ENCODE assay signal across 7 cellular contexts in the genomic region with DNA sequence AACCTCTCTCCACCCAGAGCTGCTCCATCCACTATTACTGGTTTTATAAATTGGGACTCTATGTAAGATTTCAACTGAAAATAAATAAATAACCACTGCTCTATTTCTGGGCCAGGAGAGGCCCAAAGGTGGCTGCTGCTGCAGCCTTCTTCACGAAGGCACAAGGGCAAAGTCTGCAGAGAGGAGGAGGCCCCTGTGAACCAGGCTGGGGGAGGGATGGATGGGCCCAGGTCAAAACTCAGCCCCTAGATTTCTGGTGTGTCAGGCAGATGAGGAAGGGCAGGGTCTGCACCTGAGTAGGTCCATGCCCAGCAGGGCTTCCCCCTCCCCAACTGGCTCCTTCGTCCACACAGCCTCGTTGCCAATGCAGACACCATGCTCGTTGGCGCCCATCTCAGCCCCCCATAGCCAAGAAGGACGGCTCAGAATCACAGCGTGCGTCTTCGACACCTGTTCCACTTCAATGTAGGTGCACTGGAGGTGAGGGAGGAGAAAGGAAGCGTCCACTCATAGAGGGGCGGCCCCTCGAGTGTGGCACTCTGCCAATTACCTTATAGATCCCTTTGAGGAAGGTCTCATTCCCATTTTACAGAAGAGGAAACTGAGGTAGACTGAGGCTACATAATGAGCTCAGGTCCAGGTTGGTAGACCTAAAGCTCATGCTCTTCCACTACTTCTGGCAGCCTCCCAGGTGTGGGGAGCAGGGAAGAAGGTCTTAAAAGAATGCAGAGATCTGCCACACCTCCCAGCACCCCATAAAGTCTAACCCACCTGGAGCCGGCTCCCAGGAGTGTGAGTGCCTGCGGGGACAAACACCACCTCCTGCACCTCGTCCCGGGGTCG. TPM values are rescaled to one million over a fixed set of nuclear protein-coding genes. Genes with fewer than 3 reads are reported as not detected.
DNase-seq lines count a peak whose midpoint lies in the region; ATAC-seq and TF ChIP-seq lines count a peak whose summit lies in the region.

No MANE protein-coding gene starts in this region.

- DNase-seq in HAP-1 (ENCODE audit: low spot score in 2 of 2) (no peak), RKO (ENCODE audit: low spot score) (no peak), SHP77 (lab: John Stamatoyannopoulos, UW) (no peak)

- in situ Hi-C loops in HAP-1 (cut with MboI; ENCODE audit: low sequenced_read_pairs), result loop anchor here (5.0 kb wide), 2 partner anchors 52 to 177 kb away; no protein-coding TSS in a partner anchor

- no peak for TF ChIP-seq EP300 in gastroesophageal sphincter (IDR thresholded peaks at IDR 0.05)

- TF ChIP-seq CTCF in SU-DHL-6 (IDR thresholded peaks at IDR 0.05; ENCODE audit: insufficient read depth, low read length, poor library complexity, severe bottlenecking), result no peak
- TF ChIP-seq CTCF in gastroesophageal sphincter (IDR thresholded peaks at IDR 0.05), result no peak

- H2AFZ ChIP-seq in SU-DHL-6 (ENCODE audit: low read depth, low read length, severe bottlenecking), result peak overlapping the region; percentile 87

- peak overlapping the region; percentile 62 for H3K4me2 ChIP-seq in SU-DHL-6 (ENCODE audit: low read depth, low read length, poor library complexity, severe bottlenecking)

- H3K9me3 ChIP-seq in HAP-1, result no peaks in the 10 kb centered on the region
- no peaks in the 10 kb centered on the region for H3K9me3 ChIP-seq in SU-DHL-6 (ENCODE audit: insufficient read depth, low read length)
- H3K9me3 ChIP-seq in gastroesophageal sphincter, result no peaks in the 10 kb centered on the region
- no peaks in the 10 kb centered on the region for H3K9me3 ChIP-seq in skeletal muscle tissue (ENCODE audit: control insufficient read depth in 3 of 3, low read length in 3 of 3)

- H3K9ac ChIP-seq in SU-DHL-6 (ENCODE audit: low read length) (peak overlapping the region; percentile 69), skeletal muscle tissue (ENCODE audit: low read depth in 1 of 3, low read length in 3 of 3) (peak overlapping the region; percentile 86 to 95 (median 89))

- no peaks in the 10 kb centered on the region for H3K36me3 ChIP-seq in HAP-1 (replicated peaks)
- H3K36me3 ChIP-seq in SU-DHL-6 (ENCODE audit: low read length), result no peaks in the 10 kb centered on the region
- peaks cover 0 to 39% of the 10 kb centered on the region in 2 donors for H3K36me3 ChIP-seq in gastroesophageal sphincter
- H3K36me3 ChIP-seq in skeletal muscle tissue (ENCODE audit: control insufficient read depth in 3 of 3, insufficient read depth in 3 of 3, low read length in 3 of 3), result peaks cover 18 to 29% (median 22%) of the 10 kb centered on the region in 3 donors

- H3K4me3 ChIP-seq in HAP-1 (peak overlapping the region; percentile 56), SU-DHL-6 (ENCODE audit: insufficient read depth, low read length, poor library complexity, severe bottlenecking) (peak overlapping the region; percentile 69), gastroesophageal sphincter (peak overlapping the region; percentile 57 to 87), skeletal muscle tissue (ENCODE audit: low read length in 3 of 3) (peak overlapping the region; percentile 81 to 98 (median 92))

- H3K4me1 ChIP-seq in HAP-1 (peaks cover 8% of the 10 kb centered on the region), gastroesophageal sphincter (peaks cover 0 to 53% (median 14%) of the 10 kb centered on the region in 3 donors), skeletal muscle tissue (ENCODE audit: control insufficient read depth in 3 of 3, insufficient read depth in 3 of 3, low read length in 3 of 3) (peaks cover 14 to 33% (median 15%) of the 10 kb centered on the region in 3 donors)

- 51% methylated on average over 7 of the region's 17 CpGs; no CpG with 5 or more reads in 1 of the 2 donors for WGBS in gastroesophageal sphincter (ENCODE audit: low coverage in 1 of 2), 2 donors

- H3K9me2 ChIP-seq in SU-DHL-6 (replicated peaks; ENCODE audit: insufficient read depth, low read length), result no peaks in the 10 kb centered on the region

- H4K20me1 ChIP-seq in SU-DHL-6 (ENCODE audit: low read depth, low read length), result no peaks in the 10 kb centered on the region

- H3K27ac ChIP-seq in SU-DHL-6 (ENCODE audit: low read depth, low read length), result no peak overlapping the region
- H3K27ac ChIP-seq in gastroesophageal sphincter, result peak overlapping the region in 3 of 4 donors; percentile 71 to 79 (median 77)
- no peak overlapping the region for H3K27ac ChIP-seq in skeletal muscle tissue (ENCODE audit: low read depth, low read length)

- H3F3A ChIP-seq in SU-DHL-6 (ENCODE audit: insufficient read depth), result no peaks in the 10 kb centered on the region

- peaks cover 8% of the 10 kb centered on the region for H3K27me3 ChIP-seq in HAP-1 (ENCODE audit: low read depth)
- no peaks in the 10 kb centered on the region for H3K27me3 ChIP-seq in SU-DHL-6 (ENCODE audit: low read length)
- peaks cover 6% of the 10 kb centered on the region for H3K27me3 ChIP-seq in gastroesophageal sphincter
- peaks cover 8 to 13% (median 10%) of the 10 kb centered on the region in 3 donors for H3K27me3 ChIP-seq in skeletal muscle tissue (ENCODE audit: control insufficient read depth in 3 of 3, insufficient read depth in 3 of 3, low read length in 3 of 3)

- ATAC-seq in gastroesophageal sphincter, result no peak
- no peak for ATAC-seq in GM19035 (IDR thresholded peaks at IDR 0.05; ENCODE audit: unreplicated experiment)

- TF ChIP-seq POLR2A in gastroesophageal sphincter (IDR thresholded peaks at IDR 0.05), result no peak

- H3K79me2 ChIP-seq in SU-DHL-6 (ENCODE audit: insufficient read depth, low read length), result no peaks in the 10 kb centered on the region

RNA-seq across cellular contexts. Expression of a gene that starts 1.0 kb away (rescaled TPM):
- 10 to 100 TPM; 17.4 to 28.9 (median 21.8) TPM for total RNA-seq in gastroesophageal sphincter
- total RNA-seq in skeletal muscle tissue, result 29.2 TPM

RNA-seq across cellular contexts. Expression of a gene that starts 8.7 kb away (rescaled TPM):
- total RNA-seq in gastroesophageal sphincter (1 to 10 TPM in 1 of 4 donors, under 1 TPM in 1, not detected in 2; 0.46 to 1.3 TPM), skeletal muscle tissue (not detected)

RNA-seq across cellular contexts. Expression of a gene that starts 8.8 kb away (rescaled TPM):
- 10 to 100 TPM; 34.9 to 74.9 (median 55.0) TPM for total RNA-seq in gastroesophageal sphincter
- total RNA-seq in skeletal muscle tissue, result 19.8 TPM

RNA-seq across cellular contexts. Expression of a gene that starts 10.8 kb away (rescaled TPM):
- under 1 TPM; 0.12 to 0.31 (median 0.14) TPM for total RNA-seq in gastroesophageal sphincter
- total RNA-seq in skeletal muscle tissue, result under 0.01 TPM

RNA-seq across cellular contexts. Expression of a gene that starts 18.5 kb away (rescaled TPM):
- 1 to 10 TPM; 2.2 to 4.1 (median 3.8) TPM for total RNA-seq in gastroesophageal sphincter
- total RNA-seq in skeletal muscle tissue, result 8.4 TPM

Comparison
In these comparisons a context has a peak if more than half of its experiments do, and no peak if none do; other contexts are left out.
1. H3K27ac ChIP-seq: peak in gastroesophageal sphincter (3 of 4); none in SU-DHL-6 (single experiment) and skeletal muscle tissue (single experiment).
2. Peak in every context shown above with its lines, with median percentiles within 50 percentile points of each other: H3K4me3 ChIP-seq.